8 cellular contexts compared by ENCODE assay signal in the genomic region with DNA sequence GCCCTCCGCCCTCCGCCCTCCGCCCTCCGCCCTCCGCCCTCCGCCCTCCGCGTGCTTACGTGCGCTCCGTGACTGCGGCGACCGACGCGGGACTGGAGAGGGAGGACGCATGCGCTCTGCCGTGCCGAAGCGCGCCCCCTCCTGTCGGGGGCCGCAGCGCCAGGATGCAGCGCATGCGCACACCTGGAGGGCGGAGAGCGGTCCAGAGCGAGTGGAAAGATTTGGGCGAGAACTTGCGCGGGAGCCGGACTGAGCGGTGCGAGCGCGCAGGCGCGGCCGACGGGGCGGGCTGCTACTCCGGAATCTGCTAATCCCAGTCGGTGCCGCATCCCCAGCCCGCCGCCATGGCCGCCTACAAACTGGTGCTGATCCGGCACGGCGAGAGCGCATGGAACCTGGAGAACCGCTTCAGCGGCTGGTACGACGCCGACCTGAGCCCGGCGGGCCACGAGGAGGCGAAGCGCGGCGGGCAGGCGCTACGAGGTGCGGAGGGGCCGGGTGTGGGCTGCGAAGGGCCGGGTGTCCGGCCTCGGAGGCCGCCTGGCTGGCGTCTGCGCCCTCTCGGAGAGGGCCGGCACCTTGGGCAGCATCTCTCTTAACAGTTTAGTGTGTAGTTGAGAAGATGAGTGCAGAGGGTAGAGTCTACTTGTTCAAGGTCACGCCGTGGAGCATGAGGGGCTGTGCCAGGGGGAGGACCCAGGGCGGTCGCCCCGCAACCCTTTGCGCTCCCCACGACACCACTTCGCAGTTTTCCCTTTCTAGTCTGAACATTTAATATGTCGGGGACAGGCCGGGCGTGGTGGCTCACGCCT. TPM values are rescaled to one million over a fixed set of nuclear protein-coding genes. Genes with fewer than 3 reads are reported as not detected.
A peak's percentile ranks its signal among the peaks of the same experiment; 100 is the strongest.
DNase-seq lines count a peak whose midpoint lies in the region; ATAC-seq and TF ChIP-seq lines count a peak whose summit lies in the region.

A gene (plus strand): TSS at position 228 of the 812 bp plus-strand sequence. CDS start 117 bp downstream, at position 345.

- no peaks in the 10 kb centered on the region for H3K27me3 ChIP-seq in right lobe of liver

- peak; percentile 98 for DNase-seq in CD1c-positive myeloid dendritic cell (ENCODE audit: extremely low spot score)
- DNase-seq in NCI-H748 treated with DMSO at 0.1 percent for 48 hours (lab: John Stamatoyannopoulos, UW) = peak; percentile 77
- peak; percentile 89 to 93 for DNase-seq in activated CD4-positive, alpha-beta T cell treated with anti-CD3 and anti-CD28 coated beads, Interleukin-2, amount 50 U/mL, for 4 hours
- DNase-seq in dermis blood vessel endothelial cell = peak; percentile 98
- DNase-seq in right lobe of liver = peak; percentile 96 to 97 (median 97)
- peak; percentile 95 for DNase-seq in stimulated activated CD4-positive, alpha-beta T cell treated with anti-CD3 and anti-CD28 coated beads, Interleukin-4, amount 100 ng/mL, for 4 hours

- ATAC-seq in GM19395 (IDR thresholded peaks at IDR 0.05; ENCODE audit: unreplicated experiment) (peak; percentile 87), HG03565 (IDR thresholded peaks at IDR 0.05; ENCODE audit: unreplicated experiment) (peak; percentile 82), right lobe of liver (peak; percentile 86 to 98 (median 93))

- H3K36me3 ChIP-seq in right lobe of liver = peaks cover 0 to 18% (median 4%) of the 10 kb centered on the region in 4 donors

- H3K4me1 ChIP-seq in right lobe of liver = peaks cover 0 to 32% (median 11%) of the 10 kb centered on the region in 4 donors

- WGBS in right lobe of liver (ENCODE audit: insufficient coverage, low coverage, low lambda C conversion rate, missing lambda C conversion rate) = 0% methylated on average over 21 of the region's 90 CpGs

- peak; percentile 92 for TF ChIP-seq POLR2A in right lobe of liver (IDR thresholded peaks at IDR 0.05)

- peak within 1 kb of the TSS; percentile 90 to 97 (median 94) for H3K4me3 ChIP-seq in right lobe of liver

- H3K27ac ChIP-seq in right lobe of liver = peak within 1 kb of the TSS; percentile 76 to 96 (median 91)

- intact Hi-C loops in right lobe of liver (cut with DNase I) = no loop called here

- TF ChIP-seq CTCF in right lobe of liver (IDR thresholded peaks at IDR 0.05) = peak; percentile 47 to 67 (median 53)

- no peaks in the 10 kb centered on the region for H3K9me3 ChIP-seq in right lobe of liver

RNA-seq across cellular contexts. Expression of the gene that starts here (rescaled TPM):
- total RNA-seq in dermis blood vessel endothelial cell (218 and 349 TPM in 2 replicates), right lobe of liver (100 to 1,000 TPM; 100 to 228 (median 162) TPM)

Comparison
In these comparisons a context has a peak if more than half of its experiments do, and no peak if none do; other contexts are left out.
1. Peak in every context shown above with its lines: DNase-seq, ATAC-seq, H3K4me3 ChIP-seq and H3K27ac ChIP-seq.